In genomic region chr16:24216961-24217360, GRCh38 we compare ENCODE assay signal across 29 cellular contexts. TPM values are rescaled to one million over a fixed set of nuclear protein-coding genes. Genes with fewer than 3 reads are reported as not detected.
"Had no signal": no experiment of that assay in that cellular context is flagged by ENCODE, and none has a peak within 500 bp of the region (broad histone marks: within the 10 kb centered on the region; RNA-seq: fewer than 3 reads in every experiment).

No MANE protein-coding gene starts in this region.

- H3K27me3 Mint-ChIP-seq: dendritic cell treated with granulocyte-macrophage colony-stimulating factor and Interleukin-4, amounts not matched to agents 40 ng/mL and 50 ng/mL, for 4 days had no signal

- H3K36me3 Mint-ChIP-seq: neural progenitor cell had no signal

- H3K27ac ChIP-seq: colonic mucosa, epithelial cell of prostate, gastrocnemius medialis, lower lobe of right lung, neural progenitor cell, parathyroid adenoma, thoracic aorta, tibial nerve, upper lobe of left lung had no signal

- H3K4me3 Mint-ChIP-seq: dendritic cell treated with granulocyte-macrophage colony-stimulating factor and Interleukin-4, amounts not matched to agents 40 ng/mL and 50 ng/mL, for 4 days; endodermal cell; nephron; neural progenitor cell had no signal

- H3K36me3 ChIP-seq: colonic mucosa, gastrocnemius medialis, neural progenitor cell, thoracic aorta, tibial nerve, upper lobe of left lung had no signal

- H3K9me3 Mint-ChIP-seq: dendritic cell treated with granulocyte-macrophage colony-stimulating factor and Interleukin-4, amounts not matched to agents 40 ng/mL and 50 ng/mL, for 4 days; endodermal cell; nephron had no signal

- H3K4me2 ChIP-seq: neural progenitor cell, smooth muscle cell had no signal

- ATAC-seq: esophagus mucosa, gastrocnemius medialis, left ventricle myocardium superior, lower lobe of right lung, sciatic nerve had no signal

- H3K79me2 ChIP-seq: parathyroid adenoma had no signal

- H3K9me3 ChIP-seq: colonic mucosa, gastrocnemius medialis, lower lobe of right lung, thoracic aorta, tibial nerve, upper lobe of left lung had no signal

- H3K27ac Mint-ChIP-seq: dendritic cell treated with granulocyte-macrophage colony-stimulating factor and Interleukin-4, amounts not matched to agents 40 ng/mL and 50 ng/mL, for 4 days; endodermal cell; nephron; neural progenitor cell; progenitor cell of endocrine pancreas had no signal

- H3K4me3 ChIP-seq: colonic mucosa, gastrocnemius medialis, lower lobe of right lung, neural progenitor cell, smooth muscle cell, thoracic aorta, tibial nerve, upper lobe of left lung had no signal

- H2AFZ ChIP-seq: neural progenitor cell, parathyroid adenoma had no signal

- H3K4me1 Mint-ChIP-seq: nephron had no signal

- H3K4me1 ChIP-seq: colonic mucosa, gastrocnemius medialis, lower lobe of right lung, parathyroid adenoma, tibial nerve, upper lobe of left lung had no signal

- DNase-seq: colonic mucosa; effector CD8-positive, alpha-beta T cell; endodermal cell; foreskin fibroblast; gastrocnemius medialis; head of caudate nucleus; left ventricle myocardium superior; lower lobe of right lung; stimulated activated CD4-positive, alpha-beta T cell treated with anti-CD3 and anti-CD28 coated beads, Interleukin-12 subunit alpha, Interleukin-12 subunit beta, amount 100 ng/mL, for 4 hours; stimulated activated CD4-positive, alpha-beta T cell treated with anti-CD3 and anti-CD28 coated beads, Interleukin-1b, Interleukin-23, amount 100 ng/mL, for 48 hours; stimulated activated CD4-positive, alpha-beta T cell treated with anti-CD3 and anti-CD28 coated beads, Interleukin-4, amount 100 ng/mL, for 1 hour; stimulated activated CD8-positive, alpha-beta memory T cell treated with anti-CD3 and anti-CD28 coated beads, Interleukin-4, amount 100 ng/mL, for 48 hours; stimulated activated naive CD4-positive, alpha-beta T cell; substantia nigra; upper lobe of left lung had no signal

RNA-seq across cellular contexts. Expression of gene CACNG3, which starts 39.2 kb away (rescaled TPM):
- total RNA-seq: colonic mucosa, endodermal cell, esophagus mucosa, gastrocnemius medialis, glomerular endothelial cell, left ventricle myocardium superior, lower lobe of right lung, osteoblast, progenitor cell of endocrine pancreas, sciatic nerve, smooth muscle cell, thoracic aorta, tibial nerve, upper lobe of left lung had no signal
- polyA plus RNA-seq: keratinocyte, smooth muscle cell had no signal
